8 cellular contexts compared by ENCODE assay signal in the genomic region with DNA sequence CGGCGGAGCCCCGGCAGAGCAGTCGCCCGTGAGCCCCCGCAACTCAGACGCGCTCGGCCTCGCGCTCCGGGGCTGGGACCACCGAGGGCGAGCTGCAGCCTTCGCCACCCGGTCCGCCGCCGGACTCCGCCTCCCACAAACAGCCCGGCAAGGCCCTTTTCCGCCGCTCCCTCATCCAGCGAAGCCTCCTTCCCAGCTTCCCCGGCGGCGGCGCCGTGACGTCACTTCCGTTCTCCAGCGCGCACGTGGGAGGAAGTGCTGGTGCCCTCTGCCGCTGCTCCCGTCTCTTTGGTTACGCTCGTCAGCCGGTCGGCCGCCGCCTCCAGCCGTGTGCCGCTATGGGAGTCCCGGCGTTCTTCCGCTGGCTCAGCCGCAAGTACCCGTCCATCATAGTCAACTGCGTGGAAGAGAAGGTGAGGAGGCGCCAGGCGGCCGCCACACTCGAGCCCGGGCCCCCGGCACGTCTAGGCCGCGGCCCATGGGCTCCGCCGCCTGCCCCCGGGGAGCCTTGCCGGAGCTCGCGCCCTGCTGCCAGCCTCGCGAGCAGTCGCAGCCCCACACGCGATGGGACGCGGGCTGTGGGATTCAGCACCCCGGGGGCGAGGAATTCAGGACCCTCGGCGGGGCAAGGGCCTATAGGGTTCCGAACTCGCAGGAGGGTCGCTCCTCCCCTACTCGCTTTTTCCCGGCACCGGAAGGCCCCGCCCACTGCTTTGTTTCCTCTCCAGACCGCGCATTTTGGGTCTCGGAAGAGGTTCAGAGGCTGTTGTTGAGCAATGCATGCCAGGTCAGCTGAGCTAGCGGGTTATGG. TPM values are rescaled to one million over a fixed set of nuclear protein-coding genes. Genes with fewer than 3 reads are reported as not detected.
A peak's percentile ranks its signal among the peaks of the same experiment; 100 is the strongest.
DNase-seq lines count a peak whose midpoint lies in the region; ATAC-seq and TF ChIP-seq lines count a peak whose summit lies in the region.

A gene with protein sequence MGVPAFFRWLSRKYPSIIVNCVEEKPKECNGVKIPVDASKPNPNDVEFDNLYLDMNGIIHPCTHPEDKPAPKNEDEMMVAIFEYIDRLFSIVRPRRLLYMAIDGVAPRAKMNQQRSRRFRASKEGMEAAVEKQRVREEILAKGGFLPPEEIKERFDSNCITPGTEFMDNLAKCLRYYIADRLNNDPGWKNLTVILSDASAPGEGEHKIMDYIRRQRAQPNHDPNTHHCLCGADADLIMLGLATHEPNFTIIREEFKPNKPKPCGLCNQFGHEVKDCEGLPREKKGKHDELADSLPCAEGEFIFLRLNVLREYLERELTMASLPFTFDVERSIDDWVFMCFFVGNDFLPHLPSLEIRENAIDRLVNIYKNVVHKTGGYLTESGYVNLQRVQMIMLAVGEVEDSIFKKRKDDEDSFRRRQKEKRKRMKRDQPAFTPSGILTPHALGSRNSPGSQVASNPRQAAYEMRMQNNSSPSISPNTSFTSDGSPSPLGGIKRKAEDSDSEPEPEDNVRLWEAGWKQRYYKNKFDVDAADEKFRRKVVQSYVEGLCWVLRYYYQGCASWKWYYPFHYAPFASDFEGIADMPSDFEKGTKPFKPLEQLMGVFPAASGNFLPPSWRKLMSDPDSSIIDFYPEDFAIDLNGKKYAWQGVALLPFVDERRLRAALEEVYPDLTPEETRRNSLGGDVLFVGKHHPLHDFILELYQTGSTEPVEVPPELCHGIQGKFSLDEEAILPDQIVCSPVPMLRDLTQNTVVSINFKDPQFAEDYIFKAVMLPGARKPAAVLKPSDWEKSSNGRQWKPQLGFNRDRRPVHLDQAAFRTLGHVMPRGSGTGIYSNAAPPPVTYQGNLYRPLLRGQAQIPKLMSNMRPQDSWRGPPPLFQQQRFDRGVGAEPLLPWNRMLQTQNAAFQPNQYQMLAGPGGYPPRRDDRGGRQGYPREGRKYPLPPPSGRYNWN (plus strand): TSS at position 271 of the 811 bp plus-strand sequence. CDS start 68 bp downstream, at position 339.

- H3K9me3 ChIP-seq in right cardiac atrium (ENCODE audit: control insufficient read depth, low read length): no peaks in the 10 kb centered on the region
- H3K9me3 ChIP-seq in vagina: no peaks in the 10 kb centered on the region

- H3K4me1 ChIP-seq in right cardiac atrium (ENCODE audit: control insufficient read depth, insufficient read depth, low read length): no peaks in the 10 kb centered on the region
- H3K4me1 ChIP-seq in vagina: peaks cover 24% of the 10 kb centered on the region

- WGBS in right cardiac atrium: under 1% methylated on average over 87 of the region's 87 CpGs

- intact Hi-C loops in right cardiac atrium (cut with DNase I): no loop called here
- intact Hi-C loops in vagina (cut with DNase I): no loop called here

- no peaks in the 10 kb centered on the region for H3K36me3 ChIP-seq in vagina

- peak within 1 kb of the TSS; percentile 87 for H3K4me3 ChIP-seq in right cardiac atrium (ENCODE audit: low read length)
- H3K4me3 ChIP-seq in vagina: peak within 1 kb of the TSS; percentile 77 to 100

- TF ChIP-seq POLR2A in vagina (IDR thresholded peaks at IDR 0.05): peak in 1 of 2 donors; percentile 57

- DNase-seq in NCI-H187 (lab: John Stamatoyannopoulos, UW) (peak; percentile 42 to 63), T-helper 2 cell (peak; percentile 89 to 96 (median 93)), anterior cingulate cortex (lab: John Stamatoyannopoulos, UW) (peak; percentile 71 to 95 (median 91)), right cardiac atrium (peak; percentile 97 to 99 (median 98)), putamen (ENCODE audit: low spot score) (peak; percentile 95), vagina (ENCODE audit: extremely low spot score in 2 of 2) (peak in 1 of 2 donors; percentile 94)

- H3K27me3 ChIP-seq in right cardiac atrium (ENCODE audit: control insufficient read depth, insufficient read depth): no peaks in the 10 kb centered on the region
- no peaks in the 10 kb centered on the region for H3K27me3 ChIP-seq in vagina

- TF ChIP-seq CTCF in vagina (IDR thresholded peaks at IDR 0.05): no peak

- peak within 1 kb of the TSS; percentile 88 for H3K27ac ChIP-seq in right cardiac atrium (ENCODE audit: low read length)
- H3K27ac ChIP-seq in vagina: peak within 1 kb of the TSS; percentile 94

- peak; percentile 79 for ATAC-seq in GM18499 (IDR thresholded peaks at IDR 0.05; ENCODE audit: insufficient read depth, unreplicated experiment)
- ATAC-seq in HG02943 (IDR thresholded peaks at IDR 0.05; ENCODE audit: low read depth, unreplicated experiment): peak; percentile 94
- peak; percentile 99 for ATAC-seq in right cardiac atrium

RNA-seq across cellular contexts. Expression of the gene that starts here (rescaled TPM):
- 10 to 100 TPM; 32.0 to 34.7 (median 33.8) TPM for total RNA-seq in right cardiac atrium
- 13.2 TPM for polyA plus RNA-seq in right cardiac atrium
- 46.4 TPM for total RNA-seq in vagina
